ENCODE assay signal across 21 cellular contexts in the genomic region with DNA sequence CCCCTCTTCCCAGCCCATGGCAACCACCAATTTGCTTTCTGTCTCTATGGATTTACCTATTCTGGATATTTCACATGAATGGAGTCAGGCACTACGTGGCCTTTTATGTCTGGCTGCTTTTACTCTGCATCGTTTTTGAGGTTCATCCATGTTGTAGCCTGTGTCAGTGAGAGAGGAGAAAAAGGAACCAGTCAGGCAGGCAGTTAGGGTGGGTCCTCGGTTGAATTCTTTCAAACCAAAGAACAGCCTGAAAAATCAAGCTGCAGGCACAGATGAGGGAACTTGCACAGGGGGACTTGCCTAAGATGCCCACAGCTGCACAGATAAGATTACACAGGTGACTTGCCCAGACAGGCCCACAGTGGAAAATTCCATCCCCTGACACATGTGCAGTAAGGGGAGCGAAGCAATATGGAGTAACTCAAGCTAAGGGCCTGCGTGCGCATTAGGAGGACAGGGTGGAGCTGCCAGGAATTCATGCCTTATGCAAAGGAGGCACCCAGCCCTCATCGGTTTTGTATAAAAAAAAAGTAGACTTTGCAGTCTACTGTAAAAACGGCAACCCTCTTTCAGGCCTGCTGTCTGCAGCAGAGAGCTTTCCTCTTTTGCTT.
A peak's percentile ranks its signal among the peaks of the same experiment; 100 is the strongest.
DNase-seq lines count a peak whose midpoint lies in the region; ATAC-seq, FAIRE-seq and TF ChIP-seq lines count a peak whose summit lies in the region.
"Had no signal": no experiment of that assay in that cellular context is flagged by ENCODE, and none has a peak within 500 bp of the region (broad histone marks: within the 10 kb centered on the region; RNA-seq: fewer than 3 reads in every experiment).

No MANE protein-coding gene starts in this region.

- no peak for DNase-seq in activated naive CD4-positive, alpha-beta T cell treated with anti-CD3 and anti-CD28 coated beads for 36 hours
- no peak for DNase-seq in activated naive CD4-positive, alpha-beta T cell treated with anti-CD3 and anti-CD28 coated beads, Interleukin-2, amount 50 U/mL, for 16 hours
- DNase-seq in WTC11 (ENCODE audit: low spot score) (no peak), glutamatergic neuron (no peak), urothelium cell line (ENCODE audit: low spot score) (no peak), NCI-H510A treated with DMSO at 0.1 percent for 48 hours (lab: John Stamatoyannopoulos, UW) (no peak), AML-193 (lab: John Stamatoyannopoulos, UW) (no peak)
- DNase-seq: CD4-positive, alpha-beta T cell; GOT3; KBM-7; MV-4-11; NCI-H1105 treated with DMSO at 0.1 percent for 48 hours; NCI-H146; NCI-H2029 treated with DMSO at 0.1 percent for 48 hours; NCI-H446; NCI-H526; Right ventricle myocardium superior; RPMI8226 had no signal

- no peak overlapping the region for H3K4me3 Mint-ChIP-seq in activated naive CD4-positive, alpha-beta T cell treated with anti-CD3 and anti-CD28 coated beads for 36 hours
- H3K4me3 Mint-ChIP-seq in WTC11 (peak overlapping the region; percentile 37), glutamatergic neuron (ENCODE audit: unreplicated experiment) (no peak overlapping the region)
- no peak overlapping the region for H3K4me3 Mint-ChIP-seq in activated T-helper 17 cell treated with anti-CD3 and anti-CD28 coated beads, Interleukin-2, amount 50 U/mL, for 72 hours
- H3K4me3 Mint-ChIP-seq: CD4-positive, alpha-beta T cell had no signal

- intact Hi-C loops in activated naive CD4-positive, alpha-beta T cell treated with anti-CD3 and anti-CD28 coated beads for 36 hours (cut with micrococcal nuclease) = no loop called here

- H3K9me3 Mint-ChIP-seq in activated naive CD4-positive, alpha-beta T cell treated with anti-CD3 and anti-CD28 coated beads for 36 hours = peaks cover 16% of the 10 kb centered on the region
- H3K9me3 Mint-ChIP-seq in WTC11 (peaks cover 37% of the 10 kb centered on the region), glutamatergic neuron (ENCODE audit: unreplicated experiment) (peaks cover 6% of the 10 kb centered on the region)
- H3K9me3 Mint-ChIP-seq in activated T-helper 17 cell treated with anti-CD3 and anti-CD28 coated beads, Interleukin-2, amount 50 U/mL, for 72 hours = peaks cover 4% of the 10 kb centered on the region

- FAIRE-seq in urothelium cell line (lab: Jason Lieb, UNC) = peak; percentile 20
- FAIRE-seq: D721Med had no signal

- no peak for ATAC-seq in WTC11
- no peak for ATAC-seq in activated T-helper 17 cell treated with anti-CD3 and anti-CD28 coated beads, Interleukin-2, amount 50 U/mL, for 72 hours (replicated peaks)
- ATAC-seq: HCT116 had no signal

- peaks cover 17% of the 10 kb centered on the region for H3K27me3 Mint-ChIP-seq in activated naive CD4-positive, alpha-beta T cell treated with anti-CD3 and anti-CD28 coated beads for 36 hours (ENCODE audit: low read depth)
- H3K27me3 Mint-ChIP-seq in WTC11 (ENCODE audit: low read depth) (no peaks in the 10 kb centered on the region; the same call in 1 of the 2 replicates), glutamatergic neuron (ENCODE audit: unreplicated experiment) (peaks cover 1% of the 10 kb centered on the region)
- peaks cover 46% of the 10 kb centered on the region for H3K27me3 Mint-ChIP-seq in activated T-helper 17 cell treated with anti-CD3 and anti-CD28 coated beads, Interleukin-2, amount 50 U/mL, for 72 hours

- POLR2A ChIA-PET in WTC11 (lab: Charles Lee) = no interaction called here

- no peaks in the 10 kb centered on the region for H3K4me1 Mint-ChIP-seq in activated naive CD4-positive, alpha-beta T cell treated with anti-CD3 and anti-CD28 coated beads for 36 hours (ENCODE audit: low read depth)
- H3K4me1 Mint-ChIP-seq in WTC11 = peaks cover 70% of the 10 kb centered on the region
- H3K4me1 Mint-ChIP-seq in glutamatergic neuron (ENCODE audit: low read depth, unreplicated experiment) = peaks cover 9% of the 10 kb centered on the region
- H3K4me1 Mint-ChIP-seq in activated T-helper 17 cell treated with anti-CD3 and anti-CD28 coated beads, Interleukin-2, amount 50 U/mL, for 72 hours = no peaks in the 10 kb centered on the region

- peaks cover 2% of the 10 kb centered on the region for H3K36me3 Mint-ChIP-seq in activated naive CD4-positive, alpha-beta T cell treated with anti-CD3 and anti-CD28 coated beads for 36 hours (ENCODE audit: low read depth)
- peaks cover 35% of the 10 kb centered on the region for H3K36me3 Mint-ChIP-seq in WTC11
- peaks cover 9% of the 10 kb centered on the region for H3K36me3 Mint-ChIP-seq in glutamatergic neuron (ENCODE audit: unreplicated experiment)
- H3K36me3 Mint-ChIP-seq in activated T-helper 17 cell treated with anti-CD3 and anti-CD28 coated beads, Interleukin-2, amount 50 U/mL, for 72 hours (ENCODE audit: low read depth) = no peaks in the 10 kb centered on the region

- TF ChIP-seq CTCF in WTC11 (IDR thresholded peaks at IDR 0.05) = no peak
- TF ChIP-seq CTCF in glutamatergic neuron (IDR thresholded peaks at IDR 0.05; ENCODE audit: partially characterized antibody, unreplicated experiment) = no peak

- CTCF ChIA-PET in activated naive CD4-positive, alpha-beta T cell treated with anti-CD3 and anti-CD28 coated beads for 36 hours (lab: Charles Lee) = interaction anchor here (1.1 kb wide), 1 partner anchor 14 kb away, joined by 3 read pairs; no protein-coding TSS in a partner anchor
- CTCF ChIA-PET in WTC11 (lab: Charles Lee) = interaction anchor here (1.4 kb wide), 1 partner anchor 88 kb away, joined by 11 read pairs; no protein-coding TSS in a partner anchor

- peak overlapping the region; percentile 19 for H3K27ac Mint-ChIP-seq in activated naive CD4-positive, alpha-beta T cell treated with anti-CD3 and anti-CD28 coated beads for 36 hours
- H3K27ac Mint-ChIP-seq in WTC11 = peak overlapping the region; percentile 98
- peak overlapping the region; percentile 29 for H3K27ac Mint-ChIP-seq in glutamatergic neuron (ENCODE audit: unreplicated experiment)
- no peak overlapping the region for H3K27ac Mint-ChIP-seq in activated T-helper 17 cell treated with anti-CD3 and anti-CD28 coated beads, Interleukin-2, amount 50 U/mL, for 72 hours
- H3K27ac Mint-ChIP-seq: CD4-positive, alpha-beta T cell had no signal

TF ChIP-seq in WTC11, 78 proteins besides CTCF, POLR2A, EP300 and RAD21:
- TF ChIP-seq CREB1 (CRISPR knock-in tag; IDR thresholded peaks at IDR 0.05) (no peak), ZSCAN18 (CRISPR knock-in tag; IDR thresholded peaks at IDR 0.05) (peak; percentile 90), MXD4 (CRISPR knock-in tag; IDR thresholded peaks at IDR 0.05; ENCODE audit: borderline replicate concordance) (peak; percentile 91), ZNF423 (CRISPR knock-in tag; IDR thresholded peaks at IDR 0.05) (peak; percentile 54; the same call in 1 of the 2 replicates)
